ENCODE assay signal across 28 cellular contexts in the genomic region with DNA sequence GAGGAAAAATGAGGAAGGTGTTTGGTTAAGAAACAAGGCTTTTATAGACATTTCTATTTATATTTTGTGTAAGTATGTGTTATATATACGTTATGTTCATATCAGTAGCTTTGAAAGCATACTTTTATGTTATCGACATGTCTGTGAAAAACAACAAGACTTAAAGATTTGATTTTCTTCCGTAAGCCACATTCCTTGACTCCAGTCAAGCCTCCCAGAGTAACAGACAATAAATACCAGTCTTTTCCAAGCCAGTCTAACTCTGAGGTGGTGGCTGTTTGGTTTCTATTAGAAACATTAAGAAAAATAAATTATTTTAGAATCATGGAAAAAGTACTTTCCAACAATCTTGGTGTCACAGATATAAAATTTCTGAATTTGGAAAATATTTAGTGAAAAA.
"Had no signal": no experiment of that assay in that cellular context is flagged by ENCODE, and none has a peak within 500 bp of the region (broad histone marks: within the 10 kb centered on the region; RNA-seq: fewer than 3 reads in every experiment).

No MANE protein-coding gene starts in this region.

- DNase-seq: activated CD4-positive, alpha-beta T cell treated with anti-CD3 and anti-CD28 coated beads for 36 hours; activated CD4-positive, alpha-beta T cell treated with anti-CD3 and anti-CD28 coated beads, Interleukin-2, amount 50 U/mL, for 4 hours; activated CD4-positive, CD25-positive, alpha-beta regulatory T cell; activated CD8-positive, alpha-beta memory T cell treated with anti-CD3 and anti-CD28 coated beads for 24 hours; activated effector memory CD4-positive, alpha-beta T cell treated with anti-CD3 and anti-CD28 coated beads, Interleukin-2, amount 50 U/mL, for 16 hours; activated naive CD4-positive, alpha-beta T cell treated with anti-CD3 and anti-CD28 coated beads for 36 hours; activated naive CD8-positive, alpha-beta T cell treated with anti-CD3 and anti-CD28 coated beads for 36 hours; adrenal gland; aorta; cerebellar nuclear complex; effector memory CD8-positive, alpha-beta T cell; erythroblast; heart left ventricle; hypothalamus; immature natural killer cell; left ventricle myocardium inferior; midbrain; naive thymus-derived CD4-positive, alpha-beta T cell; right cardiac atrium; spleen; stimulated activated naive CD8-positive, alpha-beta T cell treated with anti-CD3 and anti-CD28 coated beads, Interleukin-15, Interleukin-2, amounts not matched to agents 100 U/mL and 50 U/mL, for 24 hours; testis; uterus had no signal

- H3K4me1 Mint-ChIP-seq: immature natural killer cell had no signal

- H3K27me3 Mint-ChIP-seq: activated CD4-positive, alpha-beta T cell treated with anti-CD3 and anti-CD28 coated beads for 36 hours; brain; type B pancreatic cell had no signal

- H3K27ac Mint-ChIP-seq: activated CD4-positive, alpha-beta T cell treated with anti-CD3 and anti-CD28 coated beads for 36 hours; activated naive CD4-positive, alpha-beta T cell treated with anti-CD3 and anti-CD28 coated beads for 36 hours; activated naive CD8-positive, alpha-beta T cell treated with anti-CD3 and anti-CD28 coated beads for 36 hours; activated T-helper 1 cell treated with anti-CD3 and anti-CD28 coated beads, Interleukin-12 subunit alpha, Interleukin-12 subunit beta, Interleukin-2, Interleukin-4 antibody, amounts not matched to agents 30 ng/mL and 10 ng/mL and 1 ng/mL, durations not matched to agents 14 hours and 24 hours and 36 hours; brain; effector memory CD8-positive, alpha-beta T cell; naive thymus-derived CD4-positive, alpha-beta T cell; type B pancreatic cell had no signal

- H3K36me3 ChIP-seq: adrenal gland, cardiac muscle cell, heart left ventricle, left ventricle myocardium inferior, spleen, uterus had no signal

- H3K9me3 ChIP-seq: adrenal gland, left ventricle myocardium inferior, testis, uterus had no signal

- H3K4me3 ChIP-seq: adrenal gland, cardiac muscle cell, coronary artery, heart left ventricle, left ventricle myocardium inferior, spleen, testis, uterus had no signal

- H3K27ac ChIP-seq: adrenal gland, cardiac muscle cell, heart left ventricle, left ventricle myocardium inferior, spleen, testis, uterus had no signal

- H3K4me1 ChIP-seq: testis, uterus had no signal

- H3K4me3 Mint-ChIP-seq: activated CD4-positive, alpha-beta T cell treated with anti-CD3 and anti-CD28 coated beads for 36 hours; activated naive CD4-positive, alpha-beta T cell treated with anti-CD3 and anti-CD28 coated beads for 36 hours; activated naive CD8-positive, alpha-beta T cell treated with anti-CD3 and anti-CD28 coated beads for 36 hours; activated T-helper 1 cell treated with anti-CD3 and anti-CD28 coated beads, Interleukin-12 subunit alpha, Interleukin-12 subunit beta, Interleukin-2, Interleukin-4 antibody, amounts not matched to agents 30 ng/mL and 10 ng/mL and 1 ng/mL, durations not matched to agents 14 hours and 24 hours and 36 hours; brain; effector memory CD8-positive, alpha-beta T cell; immature natural killer cell; naive thymus-derived CD4-positive, alpha-beta T cell; type B pancreatic cell had no signal

- ATAC-seq: activated CD4-positive, alpha-beta T cell treated with anti-CD3 and anti-CD28 coated beads for 36 hours; effector memory CD8-positive, alpha-beta T cell; heart left ventricle; naive thymus-derived CD4-positive, alpha-beta T cell; right cardiac atrium; stimulated activated naive CD8-positive, alpha-beta T cell treated with anti-CD3 and anti-CD28 coated beads, Interleukin-15, Interleukin-2, amounts not matched to agents 100 U/mL and 50 U/mL, for 24 hours had no signal

- H3K27me3 ChIP-seq: adrenal gland, cardiac muscle cell, heart left ventricle, spleen, testis, uterus had no signal

- H3K9me3 Mint-ChIP-seq: activated naive CD4-positive, alpha-beta T cell treated with anti-CD3 and anti-CD28 coated beads for 36 hours; activated naive CD8-positive, alpha-beta T cell treated with anti-CD3 and anti-CD28 coated beads for 36 hours; activated T-helper 1 cell treated with anti-CD3 and anti-CD28 coated beads, Interleukin-12 subunit alpha, Interleukin-12 subunit beta, Interleukin-2, Interleukin-4 antibody, amounts not matched to agents 30 ng/mL and 10 ng/mL and 1 ng/mL, durations not matched to agents 14 hours and 24 hours and 36 hours; effector memory CD8-positive, alpha-beta T cell; immature natural killer cell; type B pancreatic cell had no signal

- H3K36me3 Mint-ChIP-seq: activated naive CD8-positive, alpha-beta T cell treated with anti-CD3 and anti-CD28 coated beads for 36 hours; brain; immature natural killer cell; naive thymus-derived CD4-positive, alpha-beta T cell; type B pancreatic cell had no signal
